In genomic region chr11:128407962-128408361, GRCh38 we compare ENCODE assay signal across 16 cellular contexts.
DNase-seq lines count a peak whose midpoint lies in the region; ATAC-seq, FAIRE-seq and TF ChIP-seq lines count a peak whose summit lies in the region.
"Had no signal": no experiment of that assay in that cellular context is flagged by ENCODE, and none has a peak within 500 bp of the region (broad histone marks: within the 10 kb centered on the region; RNA-seq: fewer than 3 reads in every experiment).

No MANE protein-coding gene starts in this region.

- BruUV-seq in IMR-90 (replicated peaks; lab: Mats Ljungman, UMichigan) (no TSS peak), Caco-2 (replicated peaks; lab: Mats Ljungman, UMichigan) (no TSS peak)

- CTCF ChIA-PET in IMR-90 (lab: Yijun Ruan, JAX) (interaction anchor here (0.6 to 1.4 kb wide), 2 partner anchors 120 to 221 kb away, joined by 3 read pairs; no protein-coding TSS in a partner anchor), Caco-2 (lab: Charles Lee) (no interaction called here)

- no peak overlapping the region for H3K27ac ChIP-seq in IMR-90 (ENCODE audit: insufficient read depth, low read length)
- H3K27ac ChIP-seq in brain microvascular endothelial cell: peak overlapping the region; percentile 14
- no peak overlapping the region for H3K27ac ChIP-seq in keratinocyte (ENCODE audit: control insufficient read depth, insufficient read depth, low read length)
- H3K27ac ChIP-seq: pancreas, upper lobe of right lung had no signal

- TF ChIP-seq RAD21 in IMR-90 (IDR thresholded peaks at IDR 0.05; ENCODE audit: low read length): no peak

- H3K23ac ChIP-seq in IMR-90 (ENCODE audit: low read depth, low read length): peak overlapping the region; percentile 1; the same call in 1 of the 2 replicates

- no peak overlapping the region for H3K4me3 Mint-ChIP-seq in Caco-2 (ENCODE audit: unreplicated experiment)
- H3K4me3 Mint-ChIP-seq: memory B cell had no signal

- in situ Hi-C loops in IMR-90 (cut with MboI; ENCODE audit: low sequenced_read_pairs): loop anchor here (25.0 kb wide), 1 partner anchor 371 kb away; no protein-coding TSS in a partner anchor
- in situ Hi-C loops in brain microvascular endothelial cell (cut with HindIII; ENCODE audit: low pct_ligation_motif_present, low sequenced_read_pairs): no loop called here

- H3K79me2 ChIP-seq in keratinocyte (ENCODE audit: control insufficient read depth, insufficient read depth, low read length): no peaks in the 10 kb centered on the region

- peaks cover 16% of the 10 kb centered on the region for H3K4me1 ChIP-seq in IMR-90 (ENCODE audit: control insufficient read depth, insufficient read depth, low read length)
- peaks cover 13% of the 10 kb centered on the region for H3K4me1 ChIP-seq in keratinocyte (ENCODE audit: control insufficient read depth, extremely low read depth, insufficient read depth, low read length)
- H3K4me1 ChIP-seq in Caco-2: no peaks in the 10 kb centered on the region
- H3K4me1 ChIP-seq: pancreas had no signal

- peak; percentile 74 for DNase-seq in AG09309 (ENCODE audit: low read depth)
- DNase-seq in IMR-90: peak; percentile 73
- peak; percentile 44 for DNase-seq in brain microvascular endothelial cell
- no peak for DNase-seq in keratinocyte (ENCODE audit: low read depth, low spot score)
- no peak for DNase-seq in amygdala (lab: John Stamatoyannopoulos, UW)
- DNase-seq in cerebellum (ENCODE audit: low spot score): no peak
- no peak for DNase-seq in Caco-2
- DNase-seq: activated CD4-positive, alpha-beta T cell treated with anti-CD3 and anti-CD28 coated beads, Interleukin-2, amount 50 U/mL, for 4 hours; caudate nucleus; DMS 273 treated with DMSO at 0.1 percent for 48 hours; pancreas; upper lobe of right lung had no signal

- no peaks in the 10 kb centered on the region for H3K79me1 ChIP-seq in IMR-90 (ENCODE audit: low read depth in 1 of 2, low read length in 2 of 2)

- peaks cover 15% of the 10 kb centered on the region for H3K27me3 Mint-ChIP-seq in Caco-2 (ENCODE audit: insufficient read depth, unreplicated experiment)
- H3K27me3 Mint-ChIP-seq: memory B cell had no signal

- H4K20me1 ChIP-seq in IMR-90 (ENCODE audit: insufficient read depth, low read length): no peaks in the 10 kb centered on the region
- H4K20me1 ChIP-seq in keratinocyte (ENCODE audit: control insufficient read depth, extremely low read depth, insufficient read depth, low read length): no peaks in the 10 kb centered on the region

- H3K27ac Mint-ChIP-seq in Caco-2 (ENCODE audit: unreplicated experiment): no peak overlapping the region
- H3K27ac Mint-ChIP-seq: memory B cell had no signal

- no peaks in the 10 kb centered on the region for H3K27me3 ChIP-seq in IMR-90 (ENCODE audit: control insufficient read depth, insufficient read depth, low read length)
- H3K27me3 ChIP-seq in brain microvascular endothelial cell (replicated peaks): no peaks in the 10 kb centered on the region
- H3K27me3 ChIP-seq in keratinocyte (ENCODE audit: control insufficient read depth, extremely low read depth, insufficient read depth, low read length): no peaks in the 10 kb centered on the region
- H3K27me3 ChIP-seq in Caco-2 (replicated peaks; ENCODE audit: control insufficient read depth, insufficient read depth, low read length): no peaks in the 10 kb centered on the region
- H3K27me3 ChIP-seq: pancreas, upper lobe of right lung had no signal

- H3K4me3 ChIP-seq in AG09309 (ENCODE audit: control insufficient read depth, low read depth, low read length): no peak overlapping the region
- no peak overlapping the region for H3K4me3 ChIP-seq in IMR-90 (ENCODE audit: insufficient read depth, low read depth, low read length)
- H3K4me3 ChIP-seq in brain microvascular endothelial cell (ENCODE audit: low read depth, low read length): no peak overlapping the region
- H3K4me3 ChIP-seq in keratinocyte (ENCODE audit: control insufficient read depth in 2 of 3, extremely low read depth in 1 of 3, insufficient read depth in 2 of 3, low read depth in 1 of 3, low read length in 3 of 3): no peak overlapping the region
- no peak overlapping the region for H3K4me3 ChIP-seq in Caco-2 (ENCODE audit: low read depth, low read length)
- H3K4me3 ChIP-seq: GM12878, pancreas, upper lobe of right lung had no signal

- no peak overlapping the region for H2AK9ac ChIP-seq in IMR-90 (replicated peaks; ENCODE audit: low read depth, low read length, poor library complexity)

- H3K18ac ChIP-seq in IMR-90 (ENCODE audit: low read depth, low read length): peak overlapping the region; percentile 61; the same call in 1 of the 2 replicates

- H3K56ac ChIP-seq in IMR-90 (ENCODE audit: extremely low read depth, insufficient read depth, low read length): no peak overlapping the region

- H3K9me1 ChIP-seq in IMR-90 (ENCODE audit: insufficient read depth, low read length) (peaks cover 7% of the 10 kb centered on the region; the same call in 1 of the 2 replicates), keratinocyte (ENCODE audit: control insufficient read depth, extremely low read depth, insufficient read depth, low read length) (no peaks in the 10 kb centered on the region)

- no peaks in the 10 kb centered on the region for H3K36me3 ChIP-seq in IMR-90 (ENCODE audit: control insufficient read depth, insufficient read depth, low read length)
- no peaks in the 10 kb centered on the region for H3K36me3 ChIP-seq in brain microvascular endothelial cell (replicated peaks)
- H3K36me3 ChIP-seq in keratinocyte (ENCODE audit: control insufficient read depth in 2 of 2, extremely low read depth in 1 of 2, insufficient read depth in 2 of 2, low read length in 2 of 2): no peaks in the 10 kb centered on the region
- no peaks in the 10 kb centered on the region for H3K36me3 ChIP-seq in Caco-2 (ENCODE audit: control insufficient read depth, insufficient read depth, low read length)
- H3K36me3 ChIP-seq: pancreas, upper lobe of right lung had no signal

- no peaks in the 10 kb centered on the region for H3K36me3 Mint-ChIP-seq in Caco-2 (ENCODE audit: insufficient read depth, unreplicated experiment)
- H3K36me3 Mint-ChIP-seq: memory B cell had no signal

- ATAC-seq in IMR-90 (ENCODE audit: low read depth): peak; percentile 68
- no peak for ATAC-seq in esophagus mucosa
- ATAC-seq: GM12878, pancreas, upper lobe of right lung had no signal

- H4K91ac ChIP-seq in IMR-90 (ENCODE audit: insufficient read depth, low read depth, low read length): 0 out of 2 replicates have a peak overlapping the region, but pooled peaks have one; percentile 20

- FAIRE-seq in keratinocyte (lab: Jason Lieb, UNC): peak; percentile 34
- FAIRE-seq: GM12878, H1, pancreas had no signal

- H3K9me3 ChIP-seq in IMR-90 (ENCODE audit: control insufficient read depth, insufficient read depth, low read length) (no peaks in the 10 kb centered on the region), keratinocyte (ENCODE audit: control insufficient read depth, low read depth, low read length) (no peaks in the 10 kb centered on the region), Caco-2 (no peaks in the 10 kb centered on the region)
- H3K9me3 ChIP-seq: pancreas, upper lobe of right lung had no signal

- peak overlapping the region; percentile 89; the same call in 1 of the 3 replicates for H2BK15ac ChIP-seq in IMR-90 (ENCODE audit: low read depth, low read length)

- TF ChIP-seq CTCF in AG09309 (IDR thresholded peaks at IDR 0.05; ENCODE audit: control insufficient read depth, insufficient read depth, low read depth, low read length, missing control alignments) (no peak), IMR-90 (conservative IDR thresholded peaks at IDR 0.05; ENCODE audit: low read depth, low read length) (no peak), brain microvascular endothelial cell (IDR thresholded peaks at IDR 0.05; ENCODE audit: low read depth, low read length, missing control alignments) (no peak), keratinocyte (optimal IDR thresholded peaks at IDR 0.05 in 1 of 3, IDR thresholded peaks at IDR 0.05 in 1 of 3, conservative IDR thresholded peaks at IDR 0.05 in 1 of 3; ENCODE audit: extremely low read depth in 1 of 3, insufficient read depth in 2 of 3, low read length in 3 of 3) (no peak), Caco-2 (IDR thresholded peaks at IDR 0.05; ENCODE audit: insufficient read depth in 1 of 2, low read depth in 1 of 2, low read length in 1 of 2, severe bottlenecking in 1 of 2, unreplicated experiment in 1 of 2) (no peak)

- H3K4me1 Mint-ChIP-seq in Caco-2 (ENCODE audit: low read depth, unreplicated experiment): no peaks in the 10 kb centered on the region

- peak overlapping the region; percentile 47; the same call in 1 of the 2 replicates for H3K4ac ChIP-seq in IMR-90 (ENCODE audit: low read depth, low read length)

- WGBS in IMR-90 (ENCODE audit: extremely low coverage in 2 of 2, insufficient read length in 1 of 2), 2 experiments: no CpG with 5 or more reads among the region's 1 CpG

- H3K4me2 ChIP-seq in IMR-90 (ENCODE audit: low read depth, low read length) (0 out of 2 replicates have a peak overlapping the region, but pooled peaks have one; percentile 3), keratinocyte (ENCODE audit: control insufficient read depth, extremely low read depth, insufficient read depth, low read depth, low read length) (no peak overlapping the region)

- no peaks in the 10 kb centered on the region for H3K9me3 Mint-ChIP-seq in Caco-2 (ENCODE audit: unreplicated experiment)
- H3K9me3 Mint-ChIP-seq: memory B cell had no signal

- peak overlapping the region; percentile 49 for H2BK120ac ChIP-seq in IMR-90 (ENCODE audit: low read depth, low read length)

- peak overlapping the region in 1 of 2 experiments; percentile 13; a peak in 1 of 4 replicates for H4K8ac ChIP-seq in IMR-90 (ENCODE audit: low read depth in 2 of 2, low read length in 2 of 2)

- peak overlapping the region; percentile 21 for H2BK5ac ChIP-seq in IMR-90 (ENCODE audit: low read depth, low read length, poor library complexity, severe bottlenecking)

- no peak for TF ChIP-seq POLR2A in IMR-90 (IDR thresholded peaks at IDR 0.05; ENCODE audit: low read depth, low read length)

- H2BK20ac ChIP-seq in IMR-90 (ENCODE audit: low read depth, low read length): peak overlapping the region; percentile 65; the same call in 1 of the 2 replicates

- intact Hi-C loops in IMR-90 (cut with micrococcal nuclease): loop anchor here (5.0 kb wide), 1 partner anchor 109 kb away; no protein-coding TSS in a partner anchor
- intact Hi-C loops in Caco-2 (cut with micrococcal nuclease; ENCODE audit: unreplicated experiment): no loop called here

- POLR2A ChIA-PET in IMR-90 (lab: Charles Lee; ENCODE audit: unreplicated experiment) (no interaction called here), Caco-2 (lab: Charles Lee) (no interaction called here)

- dilution Hi-C loops in IMR-90 (cut with HindIII; ENCODE audit: low sequenced_read_pairs, unreplicated experiment): no loop called here
- dilution Hi-C loops in keratinocyte (cut with MboI; ENCODE audit: extremely low pct_ligation_motif_present, low sequenced_read_pairs): no loop called here

- H2AK5ac ChIP-seq in IMR-90 (ENCODE audit: low read depth, low read length): peak overlapping the region; percentile 68; the same call in 1 of the 2 replicates

- H3K9ac ChIP-seq in IMR-90 (ENCODE audit: low read depth, low read length) (no peak overlapping the region), keratinocyte (ENCODE audit: control insufficient read depth, extremely low read depth, insufficient read depth, low read length) (no peak overlapping the region)

- no peak overlapping the region; the same call in 1 of the 2 replicates for H4K5ac ChIP-seq in IMR-90 (ENCODE audit: low read depth, low read length)

- peak overlapping the region; percentile 77 for H3K14ac ChIP-seq in IMR-90 (replicated peaks; ENCODE audit: low read depth, low read length)

- H2AFZ ChIP-seq in IMR-90 (replicated peaks; ENCODE audit: low read length, poor library complexity) (no peak overlapping the region), keratinocyte (ENCODE audit: control insufficient read depth, low read length) (no peak overlapping the region)

Comparison
In these comparisons a context has a peak if more than half of its experiments do, and no peak if none do; other contexts are left out.
1. DNase-seq: peak in AG09309 (single experiment), IMR-90 (single experiment) and brain microvascular endothelial cell (single experiment); none in keratinocyte (single experiment), amygdala (0 of 56), cerebellum (single experiment) and Caco-2 (0 of 2).